ENCODE assay signal across 8 cellular contexts in the genomic region with DNA sequence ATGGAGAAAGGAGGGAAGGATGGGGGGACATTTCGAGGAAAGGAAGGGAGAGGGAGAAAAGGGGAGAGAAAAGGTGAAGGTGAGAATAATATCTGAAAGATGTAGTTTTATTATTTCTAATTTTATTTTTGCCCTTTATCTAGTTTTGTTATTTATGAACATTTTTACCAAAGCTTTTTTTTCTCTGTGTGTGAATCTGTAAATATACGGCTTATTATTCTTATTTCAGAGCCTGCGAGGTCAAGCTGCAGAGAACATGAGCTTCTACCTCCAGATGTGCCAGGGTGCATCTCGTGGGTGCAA. TPM values are rescaled to one million over a fixed set of nuclear protein-coding genes. Genes with fewer than 3 reads are reported as not detected.
DNase-seq lines count a peak whose midpoint lies in the region; ATAC-seq and TF ChIP-seq lines count a peak whose summit lies in the region.

No MANE protein-coding gene starts in this region.

- no peaks in the 10 kb centered on the region; the same call in 1 of the 2 replicates for H3F3A ChIP-seq in GM23248 (ENCODE audit: insufficient read depth)

- peaks cover 39% of the 10 kb centered on the region for H3K27me3 Mint-ChIP-seq in activated CD4-positive, alpha-beta memory T cell treated with anti-CD3 and anti-CD28 coated beads for 36 hours

- no peaks in the 10 kb centered on the region for H4K20me1 ChIP-seq in GM23248 (ENCODE audit: insufficient read depth)

- H3K4me1 ChIP-seq in GM23248 (ENCODE audit: insufficient read depth) (no peaks in the 10 kb centered on the region), gastroesophageal sphincter (peaks cover 0 to 37% (median 5%) of the 10 kb centered on the region in 3 donors), psoas muscle (peaks cover 14% of the 10 kb centered on the region)

- no peak for TF ChIP-seq POLR2A in gastroesophageal sphincter (IDR thresholded peaks at IDR 0.05)

- peak overlapping the region; percentile 86 for H3K9ac ChIP-seq in GM23248

- peak overlapping the region; percentile 75 for H3K4me3 ChIP-seq in GM23248
- peak overlapping the region; percentile 42 to 59 for H3K4me3 ChIP-seq in gastroesophageal sphincter
- H3K4me3 ChIP-seq in psoas muscle: peak overlapping the region; percentile 75

- H2AFZ ChIP-seq in GM23248: peak overlapping the region; percentile 95

- TF ChIP-seq EP300 in gastroesophageal sphincter (IDR thresholded peaks at IDR 0.05): no peak

- H3K27ac ChIP-seq in GM23248: peak overlapping the region; percentile 83
- peak overlapping the region; percentile 80 to 95 (median 92) for H3K27ac ChIP-seq in gastroesophageal sphincter
- peak overlapping the region; percentile 92 for H3K27ac ChIP-seq in psoas muscle

- intact Hi-C loops in activated CD4-positive, alpha-beta memory T cell treated with anti-CD3 and anti-CD28 coated beads for 36 hours (cut with micrococcal nuclease): no loop called here
- intact Hi-C loops in psoas muscle (cut with DNase I) (no loop called here), head of caudate nucleus (cut with DNase I) (no loop called here)

- POLR2A ChIA-PET in activated CD4-positive, alpha-beta memory T cell treated with anti-CD3 and anti-CD28 coated beads for 36 hours (lab: Charles Lee): no interaction called here

- no peaks in the 10 kb centered on the region for H3K9me3 Mint-ChIP-seq in activated CD4-positive, alpha-beta memory T cell treated with anti-CD3 and anti-CD28 coated beads for 36 hours

- 61 to 76% methylated on average over 4 of the region's 4 CpGs for WGBS in GM23248 (ENCODE audit: low coverage in 1 of 2, low lambda C conversion rate in 2 of 2, missing lambda C conversion rate in 2 of 2), 2 experiments
- WGBS in gastroesophageal sphincter (ENCODE audit: low coverage in 1 of 2), 2 donors: 34 to 41% methylated on average over 4 of the region's 4 CpGs
- WGBS in psoas muscle, 3 donors: 29 to 54% (median 34%) methylated on average over 4 of the region's 4 CpGs

- peak overlapping the region; percentile 79 for H3K4me3 Mint-ChIP-seq in activated CD4-positive, alpha-beta memory T cell treated with anti-CD3 and anti-CD28 coated beads for 36 hours

- H3K4me2 ChIP-seq in GM23248 (ENCODE audit: unreplicated experiment): peak overlapping the region; percentile 51

- H3K4me1 Mint-ChIP-seq in activated CD4-positive, alpha-beta memory T cell treated with anti-CD3 and anti-CD28 coated beads for 36 hours (ENCODE audit: low read depth): peaks cover 21% of the 10 kb centered on the region

- ATAC-seq in gastroesophageal sphincter (no peak), psoas muscle (no peak), HG02798 (IDR thresholded peaks at IDR 0.05; ENCODE audit: poor library complexity, unreplicated experiment) (no peak)

- no peaks in the 10 kb centered on the region for H3K9me2 ChIP-seq in GM23248 (ENCODE audit: insufficient read depth)

- DNase-seq in GM23248: no peak
- no peak for DNase-seq in activated CD4-positive, alpha-beta memory T cell treated with anti-CD3 and anti-CD28 coated beads for 36 hours
- no peak for DNase-seq in psoas muscle
- DNase-seq in GF-D8 (lab: John Stamatoyannopoulos, UW): no peak
- DNase-seq in NCI-H2227 (lab: John Stamatoyannopoulos, UW; ENCODE audit: unreplicated experiment): no peak
- DNase-seq in head of caudate nucleus: no peak

- TF ChIP-seq CTCF in gastroesophageal sphincter (IDR thresholded peaks at IDR 0.05) (no peak), psoas muscle (IDR thresholded peaks at IDR 0.05) (no peak)

- H3K36me3 Mint-ChIP-seq in activated CD4-positive, alpha-beta memory T cell treated with anti-CD3 and anti-CD28 coated beads for 36 hours: no peaks in the 10 kb centered on the region

- H3K9me3 ChIP-seq in GM23248 (ENCODE audit: low read depth) (no peaks in the 10 kb centered on the region), gastroesophageal sphincter (no peaks in the 10 kb centered on the region), psoas muscle (no peaks in the 10 kb centered on the region)

- H3K36me3 ChIP-seq in GM23248 (ENCODE audit: low read depth): no peaks in the 10 kb centered on the region
- H3K36me3 ChIP-seq in gastroesophageal sphincter: no peaks in the 10 kb centered on the region
- H3K36me3 ChIP-seq in psoas muscle (ENCODE audit: insufficient read depth in 1 of 2, low read depth in 1 of 2): no peaks in the 10 kb centered on the region

- CTCF ChIA-PET in activated CD4-positive, alpha-beta memory T cell treated with anti-CD3 and anti-CD28 coated beads for 36 hours (lab: Charles Lee): interaction anchor here (0.5 to 3.9 kb wide), 5 partner anchors 12 to 239 kb away, joined by 3 to 45 read pairs (median 6); no protein-coding TSS in a partner anchor

- H3K27ac Mint-ChIP-seq in activated CD4-positive, alpha-beta memory T cell treated with anti-CD3 and anti-CD28 coated beads for 36 hours: no peak overlapping the region

- H3K79me2 ChIP-seq in GM23248 (ENCODE audit: insufficient read depth): no peaks in the 10 kb centered on the region

- in situ Hi-C loops in GM23248 (cut with MboI): no loop called here

- H3K27me3 ChIP-seq in GM23248 (replicated peaks; ENCODE audit: insufficient read depth) (no peaks in the 10 kb centered on the region), gastroesophageal sphincter (no peaks in the 10 kb centered on the region), psoas muscle (ENCODE audit: insufficient read depth in 3 of 3, low read length in 2 of 3) (no peaks in the 10 kb centered on the region)

RNA-seq across cellular contexts. Expression of gene HLA-A, which starts 35.0 kb away (rescaled TPM):
- 546 and 634 TPM in 2 replicates for total RNA-seq in GM23248 (2014; rRNA removed; shearing (Covaris generic))
- polyA plus RNA-seq in GM23248 (2016; fragmentation: Nextera tagmentation; extraction: Ambion mirVana) (508 and 529 TPM in 2 replicates), psoas muscle (100 to 1,000 TPM in 2 of 3 donors, 10 to 100 TPM in 1; 88.0 to 290 (median 125) TPM)
- 1,000 to 10,000 TPM; 1,413 to 1,470 TPM for total RNA-seq in activated CD4-positive, alpha-beta memory T cell treated with anti-CD3 and anti-CD28 coated beads for 36 hours
- total RNA-seq in gastroesophageal sphincter (100 to 1,000 TPM; 281 to 626 (median 424) TPM), psoas muscle (100 to 1,000 TPM in 3 of 4 donors, 10 to 100 TPM in 1; 86.6 to 204 (median 182) TPM)
